In genomic region chr17:59165933-59166342, GRCh38 we compare ENCODE assay signal across 9 cellular contexts. TPM values are rescaled to one million over a fixed set of nuclear protein-coding genes. Genes with fewer than 3 reads are reported as not detected.
A peak's percentile ranks its signal among the peaks of the same experiment; 100 is the strongest.
DNase-seq lines count a peak whose midpoint lies in the region; ATAC-seq and TF ChIP-seq lines count a peak whose summit lies in the region.
"Had no signal": no experiment of that assay in that cellular context is flagged by ENCODE, and none has a peak within 500 bp of the region (broad histone marks: within the 10 kb centered on the region; RNA-seq: fewer than 3 reads in every experiment).

No MANE protein-coding gene starts in this region.

- H3K4me3 Mint-ChIP-seq in activated T-helper 1 cell treated with anti-CD3 and anti-CD28 coated beads, Interleukin-12 subunit alpha, Interleukin-12 subunit beta, Interleukin-2, Interleukin-4 antibody, amounts not matched to agents 30 ng/mL and 10 ng/mL and 1 ng/mL, durations not matched to agents 14 hours and 24 hours and 36 hours: no peak overlapping the region
- H3K4me3 Mint-ChIP-seq: activated naive CD4-positive, alpha-beta T cell treated with anti-CD3 and anti-CD28 coated beads, Interleukin-2, amount 50 U/mL, for 24 hours had no signal

- H3K9me3 ChIP-seq in DOHH2 (ENCODE audit: control insufficient read depth, insufficient read depth, low read length): no peaks in the 10 kb centered on the region

- intact Hi-C loops in activated T-helper 1 cell treated with anti-CD3 and anti-CD28 coated beads, Interleukin-12 subunit alpha, Interleukin-12 subunit beta, Interleukin-2, Interleukin-4 antibody, amounts not matched to agents 30 ng/mL and 10 ng/mL and 1 ng/mL, durations not matched to agents 14 hours and 24 hours and 36 hours (cut with micrococcal nuclease): no loop called here

- H3K27me3 ChIP-seq in DOHH2 (ENCODE audit: control insufficient read depth, low read length) (no peaks in the 10 kb centered on the region), foreskin keratinocyte (no peaks in the 10 kb centered on the region)

- peak; percentile 85 for TF ChIP-seq CTCF in DOHH2 (IDR thresholded peaks at IDR 0.05; ENCODE audit: low read depth, low read length, poor library complexity, severe bottlenecking)
- peak; percentile 67 for TF ChIP-seq CTCF in foreskin keratinocyte (conservative IDR thresholded peaks at IDR 0.05)

- peaks cover 31% of the 10 kb centered on the region for H3K4me1 Mint-ChIP-seq in activated T-helper 1 cell treated with anti-CD3 and anti-CD28 coated beads, Interleukin-12 subunit alpha, Interleukin-12 subunit beta, Interleukin-2, Interleukin-4 antibody, amounts not matched to agents 30 ng/mL and 10 ng/mL and 1 ng/mL, durations not matched to agents 14 hours and 24 hours and 36 hours (ENCODE audit: low read depth)
- H3K4me1 Mint-ChIP-seq: activated naive CD4-positive, alpha-beta T cell treated with anti-CD3 and anti-CD28 coated beads, Interleukin-2, amount 50 U/mL, for 24 hours had no signal

- no peaks in the 10 kb centered on the region for H3K27me3 Mint-ChIP-seq in activated T-helper 1 cell treated with anti-CD3 and anti-CD28 coated beads, Interleukin-12 subunit alpha, Interleukin-12 subunit beta, Interleukin-2, Interleukin-4 antibody, amounts not matched to agents 30 ng/mL and 10 ng/mL and 1 ng/mL, durations not matched to agents 14 hours and 24 hours and 36 hours (ENCODE audit: insufficient read depth)
- H3K27me3 Mint-ChIP-seq: activated naive CD4-positive, alpha-beta T cell treated with anti-CD3 and anti-CD28 coated beads, Interleukin-2, amount 50 U/mL, for 24 hours had no signal

- H3K9me3 Mint-ChIP-seq in activated T-helper 1 cell treated with anti-CD3 and anti-CD28 coated beads, Interleukin-12 subunit alpha, Interleukin-12 subunit beta, Interleukin-2, Interleukin-4 antibody, amounts not matched to agents 30 ng/mL and 10 ng/mL and 1 ng/mL, durations not matched to agents 14 hours and 24 hours and 36 hours: no peaks in the 10 kb centered on the region
- H3K9me3 Mint-ChIP-seq: activated naive CD4-positive, alpha-beta T cell treated with anti-CD3 and anti-CD28 coated beads, Interleukin-2, amount 50 U/mL, for 24 hours had no signal

- H3K36me3 Mint-ChIP-seq in activated T-helper 1 cell treated with anti-CD3 and anti-CD28 coated beads, Interleukin-12 subunit alpha, Interleukin-12 subunit beta, Interleukin-2, Interleukin-4 antibody, amounts not matched to agents 30 ng/mL and 10 ng/mL and 1 ng/mL, durations not matched to agents 14 hours and 24 hours and 36 hours (ENCODE audit: low read depth): peaks cover 6% of the 10 kb centered on the region
- H3K36me3 Mint-ChIP-seq: activated naive CD4-positive, alpha-beta T cell treated with anti-CD3 and anti-CD28 coated beads, Interleukin-2, amount 50 U/mL, for 24 hours had no signal

- CTCF ChIA-PET in HEK293T (lab: Yijun Ruan, JAX): interaction anchor here (0.6 to 0.8 kb wide), 3 partner anchors 11 to 43 kb away, joined by 3 to 4 read pairs (median 4); partner anchors contain the start of genes PRR11 and SKA2

- peaks cover 90% of the 10 kb centered on the region for H3K79me2 ChIP-seq in DOHH2 (ENCODE audit: control insufficient read depth, low read length)

- peak; percentile 63 for DNase-seq in HEK293T (ENCODE audit: extremely low spot score)
- peak; percentile 28 for DNase-seq in NCI-H774 (lab: John Stamatoyannopoulos, UW)
- DNase-seq in activated T-helper 1 cell treated with anti-CD3 and anti-CD28 coated beads, Interleukin-12 subunit alpha, Interleukin-12 subunit beta, Interleukin-2, Interleukin-4 antibody, amounts not matched to agents 30 ng/mL and 10 ng/mL and 1 ng/mL, durations not matched to agents 14 hours and 24 hours and 36 hours (ENCODE audit: low spot score): no peak
- no peak for DNase-seq in foreskin keratinocyte
- peak; percentile 12 for DNase-seq in skeletal muscle cell (ENCODE audit: low read depth)
- no peak for DNase-seq in NCI-H1930 (lab: John Stamatoyannopoulos, UW)

- peaks cover 12% of the 10 kb centered on the region; the same call in 1 of the 2 replicates for H3K4me1 ChIP-seq in DOHH2 (ENCODE audit: control insufficient read depth, low read length)
- peaks cover 19% of the 10 kb centered on the region for H3K4me1 ChIP-seq in foreskin keratinocyte

- POLR2A ChIA-PET in HEK293T (lab: Yijun Ruan, JAX): interaction anchor here (1.1 to 1.5 kb wide), 2 partner anchors 11 to 44 kb away, joined by 5 to 7 read pairs; partner anchors contain the start of genes PRR11, SKA2 and SMG8

- H3K4me3 ChIP-seq in DOHH2 (ENCODE audit: low read length): no peak overlapping the region
- no peak overlapping the region for H3K4me3 ChIP-seq in skeletal muscle cell (ENCODE audit: low read depth, low read length)

- ATAC-seq in foreskin keratinocyte (peak; percentile 72), GM19035 (IDR thresholded peaks at IDR 0.05; ENCODE audit: unreplicated experiment) (no peak)

- H4K20me1 ChIP-seq in DOHH2 (ENCODE audit: control insufficient read depth, insufficient read depth, low read depth, low read length): peaks cover 4% of the 10 kb centered on the region; the same call in 1 of the 2 replicates

- H3K36me3 ChIP-seq in DOHH2 (ENCODE audit: control insufficient read depth, low read length): peaks cover 56% of the 10 kb centered on the region

- no peaks in the 10 kb centered on the region for H3K9me2 ChIP-seq in DOHH2 (replicated peaks; ENCODE audit: control insufficient read depth, low read length)

- 0 out of 2 replicates have a peak, but pooled peaks cover 4% of the 10 kb centered on the region for H3F3A ChIP-seq in DOHH2 (ENCODE audit: control insufficient read depth, insufficient read depth)

- peak overlapping the region; percentile 75 for H3K27ac Mint-ChIP-seq in activated T-helper 1 cell treated with anti-CD3 and anti-CD28 coated beads, Interleukin-12 subunit alpha, Interleukin-12 subunit beta, Interleukin-2, Interleukin-4 antibody, amounts not matched to agents 30 ng/mL and 10 ng/mL and 1 ng/mL, durations not matched to agents 14 hours and 24 hours and 36 hours
- H3K27ac Mint-ChIP-seq: activated naive CD4-positive, alpha-beta T cell treated with anti-CD3 and anti-CD28 coated beads, Interleukin-2, amount 50 U/mL, for 24 hours had no signal

- no peak overlapping the region for H3K27ac ChIP-seq in DOHH2 (ENCODE audit: low read depth, low read length)
- H3K27ac ChIP-seq in foreskin keratinocyte: no peak overlapping the region

- H3K4me2 ChIP-seq in DOHH2 (ENCODE audit: low read length): no peak overlapping the region

TF ChIP-seq in HEK293T, 16 proteins besides CTCF, POLR2A, EP300 and RAD21:
- TF ChIP-seq HDGF (IDR thresholded peaks at IDR 0.05; ENCODE audit: borderline replicate concordance) (no peak), CTBP1 (IDR thresholded peaks at IDR 0.05; ENCODE audit: borderline replicate concordance) (no peak), FOXM1 (IDR thresholded peaks at IDR 0.05; ENCODE audit: borderline replicate concordance) (no peak), FOXA1 (IDR thresholded peaks at IDR 0.05) (no peak), ELF4 (IDR thresholded peaks at IDR 0.05) (no peak)
TF ChIP-seq in HEK293T: peak in this region for 0.

RNA-seq across cellular contexts. Expression of gene PRR11, which starts 10.4 kb away (rescaled TPM):
- total RNA-seq in activated T-helper 1 cell treated with anti-CD3 and anti-CD28 coated beads, Interleukin-12 subunit alpha, Interleukin-12 subunit beta, Interleukin-2, Interleukin-4 antibody, amounts not matched to agents 30 ng/mL and 10 ng/mL and 1 ng/mL, durations not matched to agents 14 hours and 24 hours and 36 hours: 29.4 and 32.7 TPM in 2 replicates
- total RNA-seq in foreskin keratinocyte: 65.4 and 74.1 TPM in 2 replicates
- polyA plus RNA-seq in foreskin keratinocyte: 16.3 and 22.3 TPM in 2 replicates

RNA-seq across cellular contexts. Expression of gene SKA2, which starts 11.0 kb away (rescaled TPM):
- total RNA-seq in activated T-helper 1 cell treated with anti-CD3 and anti-CD28 coated beads, Interleukin-12 subunit alpha, Interleukin-12 subunit beta, Interleukin-2, Interleukin-4 antibody, amounts not matched to agents 30 ng/mL and 10 ng/mL and 1 ng/mL, durations not matched to agents 14 hours and 24 hours and 36 hours: 52.1 and 63.6 TPM in 2 replicates
- total RNA-seq in foreskin keratinocyte: 104 and 125 TPM in 2 replicates
- 122 and 144 TPM in 2 replicates for polyA plus RNA-seq in foreskin keratinocyte

RNA-seq across cellular contexts. Expression of gene SMG8, which starts 43.9 kb away (rescaled TPM):
- 25.1 and 26.1 TPM in 2 replicates for total RNA-seq in activated T-helper 1 cell treated with anti-CD3 and anti-CD28 coated beads, Interleukin-12 subunit alpha, Interleukin-12 subunit beta, Interleukin-2, Interleukin-4 antibody, amounts not matched to agents 30 ng/mL and 10 ng/mL and 1 ng/mL, durations not matched to agents 14 hours and 24 hours and 36 hours
- 17.5 and 17.6 TPM in 2 replicates for total RNA-seq in foreskin keratinocyte
- polyA plus RNA-seq in foreskin keratinocyte: 6.5 and 7.7 TPM in 2 replicates

RNA-seq across cellular contexts. Expression of gene GDPD1, which starts 54.4 kb away (rescaled TPM):
- total RNA-seq in activated T-helper 1 cell treated with anti-CD3 and anti-CD28 coated beads, Interleukin-12 subunit alpha, Interleukin-12 subunit beta, Interleukin-2, Interleukin-4 antibody, amounts not matched to agents 30 ng/mL and 10 ng/mL and 1 ng/mL, durations not matched to agents 14 hours and 24 hours and 36 hours: 2.7 and 3.2 TPM in 2 replicates
- total RNA-seq in foreskin keratinocyte: 1.3 and 2.2 TPM in 2 replicates
- polyA plus RNA-seq in foreskin keratinocyte: 0.56 and 0.66 TPM in 2 replicates

RNA-seq across cellular contexts. Expression of gene TRIM37, which starts 59.3 kb away (rescaled TPM):
- total RNA-seq in activated T-helper 1 cell treated with anti-CD3 and anti-CD28 coated beads, Interleukin-12 subunit alpha, Interleukin-12 subunit beta, Interleukin-2, Interleukin-4 antibody, amounts not matched to agents 30 ng/mL and 10 ng/mL and 1 ng/mL, durations not matched to agents 14 hours and 24 hours and 36 hours: 27.5 and 27.7 TPM in 2 replicates
- total RNA-seq in foreskin keratinocyte: 27.9 and 28.1 TPM in 2 replicates
- polyA plus RNA-seq in foreskin keratinocyte: 9.2 and 10.3 TPM in 2 replicates

Comparison
In these comparisons a context has a peak if more than half of its experiments do, and no peak if none do; other contexts are left out.
1. DNase-seq: peak in HEK293T (single experiment), NCI-H774 (single experiment) and skeletal muscle cell (single experiment); none in activated T-helper 1 cell treated with anti-CD3 and anti-CD28 coated beads, Interleukin-12 subunit alpha, Interleukin-12 subunit beta, Interleukin-2, Interleukin-4 antibody, amounts not matched to agents 30 ng/mL and 10 ng/mL and 1 ng/mL, durations not matched to agents 14 hours and 24 hours and 36 hours (single experiment), foreskin keratinocyte (0 of 2) and NCI-H1930 (0 of 2).